Comparison of ENCODE assay signal across 1 cellular context in genomic region chr14:93939304-93940229, GRCh38.
TF ChIP-seq lines count a peak whose summit lies in the region.

No MANE protein-coding gene starts in this region.

TF ChIP-seq in GM12878, 131 proteins besides CTCF, POLR2A, EP300 and RAD21 (continued from another document):
- TF ChIP-seq TBL1XR1 (IDR thresholded peaks at IDR 0.05; ENCODE audit: low read depth, low read length) (peak; percentile 69; the same call in 1 of the 2 replicates), ZSCAN29 (IDR thresholded peaks at IDR 0.05) (no peak), CBFB (IDR thresholded peaks at IDR 0.05; ENCODE audit: low read depth) (no peak), SMAD5 (IDR thresholded peaks at IDR 0.05; ENCODE audit: low read depth) (no peak), NFXL1 (IDR thresholded peaks at IDR 0.05; ENCODE audit: borderline replicate concordance) (no peak), EED (IDR thresholded peaks at IDR 0.05; ENCODE audit: low read depth) (peak; percentile 13; the same call in 1 of the 2 replicates), JUND (IDR thresholded peaks at IDR 0.05; ENCODE audit: low read depth, low read length) (no peak), RB1 (IDR thresholded peaks at IDR 0.05; ENCODE audit: borderline replicate concordance) (peak; percentile 68; the same call in 1 of the 2 replicates), ZNF384 (IDR thresholded peaks at IDR 0.05; ENCODE audit: borderline replicate concordance, low read depth, low read length) (no peak), CHD2 (IDR thresholded peaks at IDR 0.05; ENCODE audit: borderline replicate concordance, low read depth, low read length) (no peak), ZBED1 (IDR thresholded peaks at IDR 0.05; ENCODE audit: borderline replicate concordance) (no peak), ZNF592 (IDR thresholded peaks at IDR 0.05) (peak; percentile 87), E2F4 (IDR thresholded peaks at IDR 0.05; ENCODE audit: low read depth, low read length) (no peak), PAX5 (IDR thresholded peaks at IDR 0.05; ENCODE audit: borderline replicate concordance, low read depth, low read length) (0 out of 2 replicates have a peak, but pooled peaks have one; percentile 18), HDGF (IDR thresholded peaks at IDR 0.05) (no peak; the same call in 1 of the 2 replicates), CHD4 (IDR thresholded peaks at IDR 0.05) (no peak), HDAC2 (IDR thresholded peaks at IDR 0.05) (no peak), RFX5 (IDR thresholded peaks at IDR 0.05; ENCODE audit: low read depth, low read length) (0 out of 2 replicates have a peak, but pooled peaks have one; percentile 11), ZNF24 (IDR thresholded peaks at IDR 0.05) (0 out of 2 replicates have a peak, but pooled peaks have one; percentile 73), IRF4 (IDR thresholded peaks at IDR 0.05; ENCODE audit: low read depth, low read length) (no peak), ZZZ3 (IDR thresholded peaks at IDR 0.05; ENCODE audit: control insufficient read depth, insufficient read length, low read depth) (no peak), FOXM1 (IDR thresholded peaks at IDR 0.05; ENCODE audit: low read depth, low read length) (no peak), KLF5 (IDR thresholded peaks at IDR 0.05; ENCODE audit: partially characterized antibody) (no peak)
